ENCODE assay signal across 8 cellular contexts in the genomic region with DNA sequence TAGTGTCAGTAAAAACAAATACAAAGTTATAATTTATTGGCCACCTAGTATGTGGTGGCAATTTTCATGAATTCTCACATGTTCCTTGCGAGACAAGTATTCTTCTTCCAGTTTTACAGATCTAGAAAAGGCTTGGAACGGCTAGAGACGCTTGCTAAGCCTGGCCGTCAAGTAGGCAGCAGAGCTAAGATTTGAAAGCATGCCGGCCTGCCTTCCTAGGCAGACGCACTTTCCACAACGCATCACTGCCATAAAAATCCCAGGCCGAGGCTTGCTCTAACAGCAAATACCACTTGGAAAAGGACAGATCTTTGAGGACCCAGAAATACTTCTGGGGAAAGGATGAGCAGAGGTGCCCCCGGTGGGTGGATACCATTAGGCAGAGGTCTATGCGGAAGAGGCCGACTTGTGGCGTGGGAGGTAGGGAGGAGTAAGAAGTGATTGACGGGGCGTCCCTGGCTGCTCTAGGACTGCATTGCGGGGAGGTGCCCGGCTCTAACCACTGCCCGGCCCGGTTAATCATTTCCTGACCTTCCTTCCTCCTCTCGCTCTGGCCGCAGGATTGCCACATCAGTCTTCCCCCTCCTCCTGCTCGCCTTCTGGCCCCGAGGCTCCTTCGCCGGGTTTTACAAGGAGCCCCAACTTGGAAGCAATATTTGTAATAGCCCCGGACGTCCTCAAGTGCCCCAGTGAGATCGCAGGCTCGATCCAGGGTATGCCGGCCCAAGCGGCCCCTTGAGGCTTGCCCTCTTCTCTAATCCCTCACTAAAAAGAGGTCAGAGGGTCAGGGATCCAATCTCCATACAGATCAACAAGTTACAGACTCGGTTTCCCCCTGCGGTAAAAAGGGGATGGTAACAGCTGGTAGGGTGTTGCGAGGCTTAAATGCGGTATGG. TPM values are rescaled to one million over a fixed set of nuclear protein-coding genes. Genes with fewer than 3 reads are reported as not detected.
DNase-seq lines count a peak whose midpoint lies in the region; ATAC-seq, FAIRE-seq and TF ChIP-seq lines count a peak whose summit lies in the region.

No MANE protein-coding gene starts in this region.

- peak overlapping the region; percentile 64 for H3K27ac Mint-ChIP-seq in activated naive CD4-positive, alpha-beta T cell treated with anti-CD3 and anti-CD28 coated beads, Interleukin-2, amount 50 U/mL, for 24 hours

- peaks cover 32% of the 10 kb centered on the region for H3K79me2 ChIP-seq in ACC112 (ENCODE audit: control insufficient read depth, insufficient read depth, low read length, unreplicated experiment)

- TF ChIP-seq CTCF in heart right ventricle (IDR thresholded peaks at IDR 0.05): no peak

- H2AFZ ChIP-seq in ACC112 (ENCODE audit: low read length, unreplicated experiment): peak overlapping the region; percentile 17

- peak overlapping the region; percentile 90 for H3K4me3 ChIP-seq in ACC112 (ENCODE audit: low read depth, low read length)
- H3K4me3 ChIP-seq in SJCRH30: peak overlapping the region; percentile 90
- H3K4me3 ChIP-seq in heart right ventricle: peak overlapping the region; percentile 34 to 89 (median 84)

- H3K4me1 ChIP-seq in ACC112 (ENCODE audit: control insufficient read depth, insufficient read depth, low read length, unreplicated experiment): peaks cover 45% of the 10 kb centered on the region
- peaks cover 11% of the 10 kb centered on the region for H3K4me1 ChIP-seq in SJCRH30
- H3K4me1 ChIP-seq in heart right ventricle: peaks cover 5 to 84% (median 53%) of the 10 kb centered on the region in 9 donors

- peak overlapping the region; percentile 89 for H3K4me3 Mint-ChIP-seq in activated naive CD4-positive, alpha-beta T cell treated with anti-CD3 and anti-CD28 coated beads, Interleukin-2, amount 50 U/mL, for 24 hours

- no peaks in the 10 kb centered on the region for H3K36me3 Mint-ChIP-seq in activated naive CD4-positive, alpha-beta T cell treated with anti-CD3 and anti-CD28 coated beads, Interleukin-2, amount 50 U/mL, for 24 hours

- H3K4me1 Mint-ChIP-seq in activated naive CD4-positive, alpha-beta T cell treated with anti-CD3 and anti-CD28 coated beads, Interleukin-2, amount 50 U/mL, for 24 hours: peaks cover 68% of the 10 kb centered on the region

- 38 to 50% methylated on average over 34 of the region's 34 CpGs for WGBS in heart right ventricle, 2 donors

- ATAC-seq in GM19035 (IDR thresholded peaks at IDR 0.05; ENCODE audit: unreplicated experiment) (peak; percentile 34), HG03342 (IDR thresholded peaks at IDR 0.05; ENCODE audit: unreplicated experiment) (peak; percentile 50), heart right ventricle (peak; percentile 31 to 69 (median 53))

- no peaks in the 10 kb centered on the region for H3K27me3 Mint-ChIP-seq in activated naive CD4-positive, alpha-beta T cell treated with anti-CD3 and anti-CD28 coated beads, Interleukin-2, amount 50 U/mL, for 24 hours

- H3K9me3 Mint-ChIP-seq in activated naive CD4-positive, alpha-beta T cell treated with anti-CD3 and anti-CD28 coated beads, Interleukin-2, amount 50 U/mL, for 24 hours: no peaks in the 10 kb centered on the region

- intact Hi-C loops in heart right ventricle (cut with DNase I): loop anchor here in 4 of 10 donors (5.0 to 10.0 kb wide), 3 partner anchors 52 to 94 kb away; a partner anchor contains a TSS
- intact Hi-C loops in posterior cingulate gyrus (cut with DNase I): no loop called here

- H3K27ac ChIP-seq in ACC112 (ENCODE audit: low read depth, low read length) (peak overlapping the region; percentile 98), SJCRH30 (peak overlapping the region; percentile 87), heart right ventricle (peak overlapping the region; percentile 78 to 100 (median 98))

- DNase-seq in SJCRH30: peak; percentile 52
- peak; percentile 83 to 86 for DNase-seq in heart right ventricle
- peak; percentile 22 to 92 (median 44) for DNase-seq in posterior cingulate gyrus
- DNase-seq in urothelium cell line (ENCODE audit: low spot score): peak; percentile 82

- FAIRE-seq in urothelium cell line (lab: Jason Lieb, UNC): no peak

- H3K9me3 ChIP-seq in SJCRH30 (replicated peaks): no peaks in the 10 kb centered on the region
- no peaks in the 10 kb centered on the region for H3K9me3 ChIP-seq in heart right ventricle

- H3K27me3 ChIP-seq in ACC112 (ENCODE audit: insufficient read depth, low read length): no peaks in the 10 kb centered on the region
- H3K27me3 ChIP-seq in SJCRH30: no peaks in the 10 kb centered on the region
- H3K27me3 ChIP-seq in heart right ventricle: no peaks in the 10 kb centered on the region

- no peaks in the 10 kb centered on the region for H3K36me3 ChIP-seq in ACC112 (ENCODE audit: insufficient read depth, low read length)
- H3K36me3 ChIP-seq in SJCRH30: no peaks in the 10 kb centered on the region
- no peaks in the 10 kb centered on the region for H3K36me3 ChIP-seq in heart right ventricle

RNA-seq across cellular contexts. Expression of a gene that starts 1.3 kb away (rescaled TPM):
- total RNA-seq in SJCRH30 (2014; rRNA removed; shearing (Covaris generic)): 36.9 and 42.0 TPM in 2 replicates
- 10 to 100 TPM; 11.4 to 23.7 (median 17.6) TPM for total RNA-seq in heart right ventricle
- polyA plus RNA-seq in heart right ventricle: 10 to 100 TPM in 1 of 2 donors, 1 to 10 TPM in 1; 8.4 to 15.4 TPM

Comparison
In these comparisons a context has a peak if more than half of its experiments do, and no peak if none do; other contexts are left out.
1. Peak in every context shown above with its lines: DNase-seq, ATAC-seq, H3K4me3 ChIP-seq and H3K27ac ChIP-seq.